11 cellular contexts compared by ENCODE assay signal in the genomic region with DNA sequence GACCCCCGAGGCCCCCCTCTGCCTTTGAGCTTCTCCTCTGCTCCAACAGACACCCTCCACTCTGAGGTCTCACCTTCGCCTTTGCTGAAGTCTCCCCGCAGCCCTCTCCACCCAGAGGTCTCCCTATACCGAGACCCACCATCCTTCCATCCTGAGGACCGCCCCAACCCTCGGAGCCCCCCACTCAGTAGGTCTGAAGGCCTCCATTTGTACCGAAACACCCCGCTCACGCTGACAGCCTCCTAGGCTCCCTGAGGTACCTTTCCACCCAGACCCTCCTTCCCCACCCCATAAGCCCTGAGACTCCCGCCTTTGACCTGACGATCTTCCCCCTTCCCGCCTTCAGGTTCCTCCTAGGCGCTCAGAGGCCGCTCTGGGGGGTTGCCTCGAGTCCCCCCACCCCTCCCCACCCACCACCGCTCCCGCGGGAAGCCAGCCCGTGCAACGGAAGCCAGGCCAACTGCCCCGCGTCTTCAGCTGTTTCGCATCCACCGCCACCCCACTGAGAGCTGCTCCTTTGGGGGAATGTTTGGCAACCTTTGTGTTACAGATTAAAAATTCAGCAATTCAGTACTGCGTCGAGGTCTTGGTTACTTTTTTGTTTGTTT. TPM values are rescaled to one million over a fixed set of nuclear protein-coding genes. Genes with fewer than 3 reads are reported as not detected.
DNase-seq lines count a peak whose midpoint lies in the region; ATAC-seq and TF ChIP-seq lines count a peak whose summit lies in the region.
"Had no signal": no experiment of that assay in that cellular context is flagged by ENCODE, and none has a peak within 500 bp of the region (broad histone marks: within the 10 kb centered on the region; RNA-seq: fewer than 3 reads in every experiment).

No MANE protein-coding gene starts in this region.

- H3K4me3 Mint-ChIP-seq in nephron progenitor cell: peak overlapping the region; percentile 82

- H3K36me3 ChIP-seq in breast epithelium (no peaks in the 10 kb centered on the region), mammary epithelial cell (ENCODE audit: insufficient read depth, low read length) (no peaks in the 10 kb centered on the region), gastroesophageal sphincter (peaks cover 0 to 4% of the 10 kb centered on the region in 2 donors), urinary bladder (ENCODE audit: insufficient read depth) (no peaks in the 10 kb centered on the region)

- no peak overlapping the region for H3K27ac Mint-ChIP-seq in nephron progenitor cell

- no peak for ATAC-seq in gastroesophageal sphincter
- ATAC-seq in GM21447 (IDR thresholded peaks at IDR 0.05; ENCODE audit: unreplicated experiment): no peak
- ATAC-seq: A549 had no signal

- no peaks in the 10 kb centered on the region for H3K4me1 ChIP-seq in breast epithelium
- peaks cover 11% of the 10 kb centered on the region for H3K4me1 ChIP-seq in mammary epithelial cell (ENCODE audit: insufficient read depth, low read length)
- peaks cover 0 to 95% (median 9%) of the 10 kb centered on the region in 3 donors for H3K4me1 ChIP-seq in gastroesophageal sphincter
- H3K4me1 ChIP-seq in urinary bladder (ENCODE audit: insufficient read depth): no peaks in the 10 kb centered on the region
- H3K4me1 ChIP-seq: A549 had no signal

- H3K9me3 Mint-ChIP-seq in nephron progenitor cell: peaks cover 4% of the 10 kb centered on the region

- H3K79me2 ChIP-seq in mammary epithelial cell (ENCODE audit: insufficient read depth, low read length): no peaks in the 10 kb centered on the region

- H3K36me3 Mint-ChIP-seq in nephron progenitor cell (ENCODE audit: low read depth): no peaks in the 10 kb centered on the region

- H3K27ac ChIP-seq in breast epithelium (peak overlapping the region in 1 of 2 donors; percentile 70), mammary epithelial cell (ENCODE audit: insufficient read depth, low read depth, low read length) (no peak overlapping the region), gastroesophageal sphincter (peak overlapping the region in 3 of 4 donors; percentile 61 to 95 (median 93)), urinary bladder (ENCODE audit: low read depth) (no peak overlapping the region)
- H3K27ac ChIP-seq: A549 had no signal

- H3K9ac ChIP-seq in mammary epithelial cell (ENCODE audit: insufficient read depth, low read length): no peak overlapping the region

- no peak for TF ChIP-seq POLR2A in breast epithelium (IDR thresholded peaks at IDR 0.05)
- no peak for TF ChIP-seq POLR2A in gastroesophageal sphincter (IDR thresholded peaks at IDR 0.05)

- CTCF ChIA-PET in mammary epithelial cell (lab: Charles Lee; ENCODE audit: low non-redundant PET): no interaction called here

- no TSS peak for BruUV-seq in mammary epithelial cell (replicated peaks; lab: Mats Ljungman, UMichigan)

- H2AFZ ChIP-seq in mammary epithelial cell (ENCODE audit: low read depth, low read length): no peak overlapping the region

- in situ Hi-C loops in mammary epithelial cell (cut with MboI; ENCODE audit: low sequenced_read_pairs in 2 of 2): no loop called here

- H3K4me2 ChIP-seq in mammary epithelial cell (ENCODE audit: insufficient read depth, low read depth, low read length): no peak overlapping the region
- H3K4me2 ChIP-seq: A549 had no signal

- H4K20me1 ChIP-seq in mammary epithelial cell (ENCODE audit: insufficient read depth, low read length): no peaks in the 10 kb centered on the region

- dilution Hi-C loops in mammary epithelial cell (cut with HindIII; ENCODE audit: low sequenced_read_pairs): no loop called here

- intact Hi-C loops in breast epithelium (cut with DNase I; ENCODE audit: low total_unique reads): no loop called here
- intact Hi-C loops in mammary epithelial cell (cut with micrococcal nuclease): no loop called here

- H3K9me3 ChIP-seq in breast epithelium: no peaks in the 10 kb centered on the region
- H3K9me3 ChIP-seq in mammary epithelial cell (replicated peaks; ENCODE audit: insufficient read depth, low read length): no peaks in the 10 kb centered on the region
- H3K9me3 ChIP-seq in gastroesophageal sphincter: no peaks in the 10 kb centered on the region
- H3K9me3 ChIP-seq: A549 had no signal

- 88% methylated on average over 7 of the region's 26 CpGs for WGBS in mammary epithelial cell (ENCODE audit: low coverage, missing lambda C conversion rate)
- WGBS in gastroesophageal sphincter (ENCODE audit: low coverage in 1 of 2), 2 donors: 39 to 54% methylated on average over 6 to 17 of the region's 26 CpGs
- 34% methylated on average over 26 of the region's 26 CpGs for WGBS in urinary bladder

- no peak for DNase-seq in breast epithelium (ENCODE audit: low spot score in 2 of 2)
- DNase-seq in mammary epithelial cell: no peak
- peak; percentile 12 for DNase-seq in nephron progenitor cell
- DNase-seq in occipital lobe (lab: John Stamatoyannopoulos, UW): no peak
- no peak for DNase-seq in NCI-H1105 treated with DMSO at 0.1 percent for 48 hours (lab: John Stamatoyannopoulos, UW)
- DNase-seq: NCI-H1930, T1000 had no signal

- TF ChIP-seq EP300 in gastroesophageal sphincter (IDR thresholded peaks at IDR 0.05): no peak

- peaks cover 19% of the 10 kb centered on the region for H3K4me1 Mint-ChIP-seq in nephron progenitor cell

- H3K27me3 Mint-ChIP-seq in nephron progenitor cell (ENCODE audit: low read depth, poor library complexity): peaks cover 67% of the 10 kb centered on the region

- peaks cover 0 to 14% of the 10 kb centered on the region in 2 donors for H3K27me3 ChIP-seq in breast epithelium
- peaks cover 4% of the 10 kb centered on the region for H3K27me3 ChIP-seq in mammary epithelial cell (ENCODE audit: insufficient read depth, low read length)
- no peaks in the 10 kb centered on the region for H3K27me3 ChIP-seq in gastroesophageal sphincter

- H3K4me3 ChIP-seq in breast epithelium (peak overlapping the region; percentile 24 to 61 (median 26)), mammary epithelial cell (replicated peaks in 1 of 3; ENCODE audit: insufficient read depth in 1 of 3, low read depth in 2 of 3, low read length in 3 of 3) (no peak overlapping the region), gastroesophageal sphincter (peak overlapping the region in 1 of 2 donors; percentile 36), urinary bladder (ENCODE audit: low read depth, low read length) (peak overlapping the region; percentile 26)
- H3K4me3 ChIP-seq: A549 had no signal

- no peak for TF ChIP-seq CTCF in breast epithelium (IDR thresholded peaks at IDR 0.05)
- TF ChIP-seq CTCF in mammary epithelial cell (conservative IDR thresholded peaks at IDR 0.05 in 1 of 2, IDR thresholded peaks at IDR 0.05 in 1 of 2; ENCODE audit: extremely low read depth in 1 of 2, insufficient read depth in 1 of 2, low read depth in 1 of 2, low read length in 2 of 2): no peak
- no peak for TF ChIP-seq CTCF in gastroesophageal sphincter (IDR thresholded peaks at IDR 0.05)
- TF ChIP-seq CTCF in nephron progenitor cell (IDR thresholded peaks at IDR 0.05): no peak

RNA-seq across cellular contexts. Expression of a gene that starts 5.0 kb away (rescaled TPM):
- total RNA-seq in breast epithelium (100 to 1,000 TPM in 1 of 3 donors, 10 to 100 TPM in 2; 22.0 to 131 (median 77.3) TPM), mammary epithelial cell (under 1 TPM in 1 of 2 donors, not detected in 1; 0.17 TPM), gastroesophageal sphincter (100 to 1,000 TPM; 199 to 801 (median 448) TPM), urinary bladder (27.1 TPM), occipital lobe (not detected)
- polyA plus RNA-seq in mammary epithelial cell (not detected), urinary bladder (247 TPM)
- polyA minus RNA-seq in mammary epithelial cell: not detected
- polyA plus RNA-seq: A549 had no signal

Comparison
In these comparisons a context has a peak if more than half of its experiments do, and no peak if none do; other contexts are left out.
1. H3K4me3 ChIP-seq: peak in breast epithelium (3 of 3) and urinary bladder (single experiment); none in mammary epithelial cell (0 of 3).
2. RNA of a gene that starts 5.0 kb away (total RNA-seq): 199 to 801 TPM in gastroesophageal sphincter, 22.0 to 131 TPM in breast epithelium and 27.1 TPM in urinary bladder (single experiment); 0.17 TPM in mammary epithelial cell and not detected in occipital lobe (single experiment); every median in the first group is over 10 times any median in the second.
3. H3K27ac ChIP-seq: peak in gastroesophageal sphincter (3 of 4); none in mammary epithelial cell (single experiment) and urinary bladder (single experiment).